Comparison of ENCODE assay signal across 14 cellular contexts in the genomic region with DNA sequence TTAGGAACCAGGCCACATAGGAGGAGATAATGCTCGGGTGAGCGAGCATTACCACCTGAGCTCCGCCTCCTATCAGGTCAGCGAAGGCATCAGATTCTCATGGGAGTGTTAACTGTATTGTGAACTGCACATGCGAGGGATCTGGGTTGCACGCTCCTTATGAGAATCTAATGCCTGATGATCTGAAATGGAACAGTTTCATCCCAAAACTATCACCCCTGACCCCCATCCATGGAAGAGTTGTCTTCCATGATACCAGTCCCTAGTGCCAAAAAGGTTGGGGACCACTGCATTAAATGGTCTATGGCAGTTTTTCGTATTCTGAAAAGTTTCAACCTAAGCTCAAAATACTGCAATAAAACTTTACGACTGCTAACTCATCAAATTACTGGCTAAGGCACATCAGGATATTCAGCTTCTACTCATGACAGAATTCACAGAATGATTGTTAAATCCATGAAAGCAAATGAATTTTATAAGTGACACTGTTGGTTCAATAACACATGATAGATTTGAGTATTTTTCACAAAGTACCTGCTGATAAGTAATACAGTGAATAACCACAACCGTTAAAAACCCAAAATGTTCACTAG. TPM values are rescaled to one million over a fixed set of nuclear protein-coding genes. Genes with fewer than 3 reads are reported as not detected.
DNase-seq lines count a peak whose midpoint lies in the region; ATAC-seq, FAIRE-seq and TF ChIP-seq lines count a peak whose summit lies in the region.
"Had no signal": no experiment of that assay in that cellular context is flagged by ENCODE, and none has a peak within 500 bp of the region (broad histone marks: within the 10 kb centered on the region; RNA-seq: fewer than 3 reads in every experiment).

No MANE protein-coding gene starts in this region.

- no peak for TF ChIP-seq CTCF in A549 (IDR thresholded peaks at IDR 0.05)
- TF ChIP-seq CTCF in HEK293 (tag by site-specific recombination; IDR thresholded peaks at IDR 0.05), result no peak
- no peak for TF ChIP-seq CTCF in K562 (IDR thresholded peaks at IDR 0.05 in 2 of 3, conservative IDR thresholded peaks at IDR 0.05 in 1 of 3; ENCODE audit: insufficient read depth in 2 of 3, low read depth in 1 of 3, low read length in 3 of 3)
- no peak for TF ChIP-seq CTCF in osteocyte (IDR thresholded peaks at IDR 0.05)

- no peak overlapping the region for H3K4me3 Mint-ChIP-seq in osteocyte (ENCODE audit: unreplicated experiment)
- no peak overlapping the region for H3K4me3 Mint-ChIP-seq in activated CD4-positive, alpha-beta T cell treated with anti-CD3 and anti-CD28 coated beads, Interleukin-2, amount 10 ng/mL, durations not matched to agents 24 days and 14 days
- H3K4me3 Mint-ChIP-seq: CD8-positive, alpha-beta T cell had no signal

- no peak overlapping the region for H3K4me2 ChIP-seq in A549
- no peak overlapping the region for H3K4me2 ChIP-seq in K562 (ENCODE audit: insufficient read depth, low read length)

- 95% methylated on average over 7 of the region's 9 CpGs for WGBS in A549 (ENCODE audit: missing lambda C conversion rate)
- 93% methylated on average over 9 of the region's 9 CpGs for whole genome bisulfite sequencing in K562 (ENCODE audit: insufficient coverage, low coverage, missing lambda C conversion rate)

- CTCF ChIA-PET in A549 (lab: Yijun Ruan, JAX), result interaction anchor here (0.9 to 1.6 kb wide), 2 partner anchors 18 to 25 kb away, joined by 3 read pairs; partner anchors contain the start of gene RNF217
- CTCF ChIA-PET in HEK293 (lab: Yijun Ruan, JAX), result interaction anchor here (0.8 to 1.1 kb wide), 2 partner anchors 11 to 126 kb away, joined by 3 to 4 read pairs; no protein-coding TSS in a partner anchor
- CTCF ChIA-PET in K562 (lab: Yijun Ruan, JAX; ENCODE audit: low intra/inter-chr PET ratio), result no interaction called here

- H3K27ac ChIP-seq in A549, result no peak overlapping the region
- no peak overlapping the region for H3K27ac ChIP-seq in HEK293 (ENCODE audit: extremely low read depth, low read depth, low read length)
- no peak overlapping the region for H3K27ac ChIP-seq in K562 (ENCODE audit: extremely low read depth, low read depth, low read length)
- H3K27ac ChIP-seq: GM23248 had no signal

- intact Hi-C loops in K562 (cut with micrococcal nuclease), result no loop called here
- intact Hi-C loops in activated CD4-positive, alpha-beta T cell treated with anti-CD3 and anti-CD28 coated beads, Interleukin-2, amount 10 ng/mL, durations not matched to agents 24 days and 14 days (cut with micrococcal nuclease), result no loop called here

- H3K27me3 ChIP-seq in K562 (ENCODE audit: control insufficient read depth in 2 of 2, insufficient read depth in 2 of 2, low read length in 2 of 2), result no peaks in the 10 kb centered on the region

- ATAC-seq in A549, result no peak
- no peak for ATAC-seq in K562
- ATAC-seq: CD8-positive, alpha-beta T cell; HCT116 had no signal

- no TSS peak for BruUV-seq in K562 (replicated peaks; lab: Mats Ljungman, UMichigan)

- in situ Hi-C loops in K562 (cut with MboI), result no loop called here

- TF ChIP-seq RAD21 in A549 (conservative IDR thresholded peaks at IDR 0.05 in 1 of 2, IDR thresholded peaks at IDR 0.05 in 1 of 2) (no peak), K562 (CRISPR knock-in tag; conservative IDR thresholded peaks at IDR 0.05 in 1 of 2, IDR thresholded peaks at IDR 0.05 in 1 of 2) (no peak)

- TF ChIP-seq EP300 in A549 (IDR thresholded peaks at IDR 0.05), result no peak
- no peak for TF ChIP-seq EP300 in K562 (IDR thresholded peaks at IDR 0.05; ENCODE audit: low read length)

- H3K27ac Mint-ChIP-seq in osteocyte (ENCODE audit: unreplicated experiment), result peak overlapping the region; percentile 90
- H3K27ac Mint-ChIP-seq in activated CD4-positive, alpha-beta T cell treated with anti-CD3 and anti-CD28 coated beads, Interleukin-2, amount 10 ng/mL, durations not matched to agents 24 days and 14 days, result no peak overlapping the region
- H3K27ac Mint-ChIP-seq: CD8-positive, alpha-beta T cell; IgD-negative memory B cell had no signal

- TF ChIP-seq POLR2A in A549 (IDR thresholded peaks at IDR 0.05; ENCODE audit: low read length) (no peak), K562 (conservative IDR thresholded peaks at IDR 0.05) (no peak)

- no peaks in the 10 kb centered on the region for H3K27me3 Mint-ChIP-seq in osteocyte (ENCODE audit: unreplicated experiment)
- H3K27me3 Mint-ChIP-seq in activated CD4-positive, alpha-beta T cell treated with anti-CD3 and anti-CD28 coated beads, Interleukin-2, amount 10 ng/mL, durations not matched to agents 24 days and 14 days, result peaks cover 2% of the 10 kb centered on the region
- H3K27me3 Mint-ChIP-seq: IgD-negative memory B cell had no signal

- H3K79me2 ChIP-seq in K562 (ENCODE audit: control insufficient read depth, insufficient read depth, low read length), result peaks cover 93% of the 10 kb centered on the region

- DNase-seq in A549 (ENCODE audit: low read depth in 1 of 2, low spot score in 1 of 2) (no peak), K562 (ENCODE audit: extremely low read depth in 1 of 4, low spot score in 3 of 4) (no peak), osteocyte (ENCODE audit: extremely low spot score, unreplicated experiment) (no peak), 8988T (no peak), epidermal melanocyte (ENCODE audit: insufficient read length, low spot score) (no peak)
- no peak for DNase-seq in activated CD4-positive, alpha-beta T cell treated with anti-CD3 and anti-CD28 coated beads, Interleukin-2, amount 10 ng/mL, durations not matched to agents 24 days and 14 days
- DNase-seq: CD8-positive, alpha-beta T cell; DMS 273 treated with DMSO at 0.1 percent for 48 hours; GM23248 had no signal

- FAIRE-seq in A549 (lab: Jason Lieb, UNC) (no peak), K562 (lab: Jason Lieb, UNC) (no peak)
- FAIRE-seq: H54 had no signal

- no peak overlapping the region for H3K9ac ChIP-seq in K562 (ENCODE audit: insufficient read depth in 1 of 2, low read depth in 2 of 2, low read length in 2 of 2)
- H3K9ac ChIP-seq: GM23248 had no signal

- no peak overlapping the region for H2AFZ ChIP-seq in K562 (ENCODE audit: low read depth, low read length)
- H2AFZ ChIP-seq: GM23248 had no signal

- peaks cover 71% of the 10 kb centered on the region for H3K4me1 Mint-ChIP-seq in osteocyte (ENCODE audit: unreplicated experiment)
- peaks cover 2% of the 10 kb centered on the region for H3K4me1 Mint-ChIP-seq in activated CD4-positive, alpha-beta T cell treated with anti-CD3 and anti-CD28 coated beads, Interleukin-2, amount 10 ng/mL, durations not matched to agents 24 days and 14 days
- H3K4me1 Mint-ChIP-seq: IgD-negative memory B cell had no signal

- H3K4me3 ChIP-seq in A549, result no peak overlapping the region
- H3K4me3 ChIP-seq in HEK293 (ENCODE audit: low read depth, low read length), result no peak overlapping the region
- no peak overlapping the region for H3K4me3 ChIP-seq in K562
- H3K4me3 ChIP-seq: GM23248 had no signal

- H3K36me3 ChIP-seq in HEK293 (ENCODE audit: control insufficient read depth in 2 of 2, insufficient read depth in 1 of 2, low read length in 2 of 2), result no peaks in the 10 kb centered on the region
- H3K36me3 ChIP-seq in K562 (ENCODE audit: control insufficient read depth, insufficient read depth, low read length), result peaks cover 36% of the 10 kb centered on the region

- POLR2A ChIA-PET in A549 (lab: Yijun Ruan, JAX) (no interaction called here), HEK293 (lab: Yijun Ruan, JAX) (interaction anchor here (1.0 kb wide), 1 partner anchor 10 kb away, joined by 3 read pairs; no protein-coding TSS in a partner anchor), K562 (lab: Yijun Ruan, JAX) (interaction anchor here (1.1 to 2.2 kb wide), 4 partner anchors 9 to 16 kb away, joined by 3 to 5 read pairs (median 4); no protein-coding TSS in a partner anchor)

- no peaks in the 10 kb centered on the region for H3K9me3 Mint-ChIP-seq in osteocyte (ENCODE audit: unreplicated experiment)
- H3K9me3 Mint-ChIP-seq in activated CD4-positive, alpha-beta T cell treated with anti-CD3 and anti-CD28 coated beads, Interleukin-2, amount 10 ng/mL, durations not matched to agents 24 days and 14 days, result no peaks in the 10 kb centered on the region
- H3K9me3 Mint-ChIP-seq: CD14-positive monocyte; CD8-positive, alpha-beta T cell had no signal

- H4K20me1 ChIP-seq in K562 (replicated peaks; ENCODE audit: control insufficient read depth, insufficient read depth, low read length), result no peaks in the 10 kb centered on the region; the same call in 1 of the 2 replicates

- peaks cover 39% of the 10 kb centered on the region for H3K4me1 ChIP-seq in A549
- H3K4me1 ChIP-seq in HEK293 (ENCODE audit: control insufficient read depth, insufficient read depth, low read length), result peaks cover 22% of the 10 kb centered on the region
- H3K4me1 ChIP-seq in K562 (replicated peaks in 1 of 2; ENCODE audit: control insufficient read depth in 2 of 2, insufficient read depth in 2 of 2, low read length in 2 of 2), result peaks cover 7 to 18% of the 10 kb centered on the region in 2 experiments

- peaks cover 10% of the 10 kb centered on the region for H3K36me3 Mint-ChIP-seq in osteocyte (ENCODE audit: unreplicated experiment)
- no peaks in the 10 kb centered on the region for H3K36me3 Mint-ChIP-seq in activated CD4-positive, alpha-beta T cell treated with anti-CD3 and anti-CD28 coated beads, Interleukin-2, amount 10 ng/mL, durations not matched to agents 24 days and 14 days (ENCODE audit: low read depth)
- H3K36me3 Mint-ChIP-seq: CD8-positive, alpha-beta T cell; IgD-negative memory B cell had no signal

- H3K9me3 ChIP-seq in A549, result no peaks in the 10 kb centered on the region
- H3K9me3 ChIP-seq in HEK293 (ENCODE audit: control insufficient read depth, insufficient read depth, low read depth, low read length), result no peaks in the 10 kb centered on the region
- H3K9me3 ChIP-seq in K562 (replicated peaks; ENCODE audit: control insufficient read depth, insufficient read depth, low read depth, low read length), result no peaks in the 10 kb centered on the region

- H3K9me1 ChIP-seq in K562 (ENCODE audit: control insufficient read depth, insufficient read depth, low read length), result no peaks in the 10 kb centered on the region

RNA-seq across cellular contexts. Expression of gene RNF217, which starts 25.9 kb away (rescaled TPM):
- 20.0 and 22.3 TPM in 2 replicates for polyA plus RNA-seq in A549 (2011; rRNA removed)
- polyA plus RNA-seq in A549 (2012; cell fraction: cytosol; rRNA removed), result 4.9 and 5.0 TPM in 2 replicates
- 3.7 and 6.1 TPM in 2 replicates for polyA plus RNA-seq in A549 (2012; cell fraction: nucleus; rRNA removed)
- 4.7 to 9.9 TPM (median 5.7 TPM) in 3 replicates for polyA plus RNA-seq in A549 (2017; fragmentation: RNase III; extraction: RNeasy Plus Mini Kit Qiagen cat#74134 plus additional on column Dnase treatment)
- 40.8 and 46.5 TPM in 2 replicates for polyA minus RNA-seq in A549 (2011; rRNA and poly(A)+ RNA removed)
- 38.7 and 108 TPM in 2 replicates for total RNA-seq in K562 (2011; cell fraction: chromatin; rRNA removed; ENCODE audit: low replicate concordance)
- total RNA-seq in K562 (2011; cell fraction: nucleolus; rRNA removed), result 21.5 and 25.4 TPM in 2 replicates
- total RNA-seq in K562 (2011; cell fraction: nucleoplasm; rRNA removed), result 49.3 and 95.0 TPM in 2 replicates
- 11.8 and 13.8 TPM in 2 replicates for total RNA-seq in K562 (2014; rRNA removed)
- 18.7 and 20.6 TPM in 2 replicates for total RNA-seq in K562 (2014; rRNA removed; fragmentation: Illumina TruSeq; extraction: Trizol)
- total RNA-seq in K562 (2015; rRNA removed; fragmentation: Illumina TruSeq; extraction: Trizol), result 14.4 TPM in 2 replicates
- 25.6 and 26.5 TPM in 2 replicates for total RNA-seq in K562 (2021)
- 20.3 and 25.0 TPM in 2 replicates for polyA plus RNA-seq in K562 (2011; rRNA removed)
- 5.9 and 15.0 TPM in 2 replicates for polyA plus RNA-seq in K562 (2011; cell fraction: cytosol; rRNA removed)
- 58.9 and 61.8 TPM in 2 replicates for polyA plus RNA-seq in K562 (2011; cell fraction: nucleus; rRNA removed)
- polyA plus RNA-seq in K562 (2012), result 5.7 and 11.9 TPM in 2 replicates
- 10.9 and 12.0 TPM in 2 replicates for polyA plus RNA-seq in K562 (2014; fragmentation: Illumina TruSeq; extraction: Trizol)
- 1 to 10 TPM; 2.9 to 4.0 TPM for polyA plus RNA-seq in K562 (2014; fragmentation: Nextera tagmentation; extraction: Ambion mirVana)
- 6.4 and 9.6 TPM in 2 replicates for polyA plus RNA-seq in K562 (2014; rRNA removed)
- polyA minus RNA-seq in K562 (2011; rRNA and poly(A)+ RNA removed), result 77.9 and 82.9 TPM in 2 replicates
- 30.2 and 36.7 TPM in 2 replicates for polyA minus RNA-seq in K562 (2011; cell fraction: cytosol; rRNA and poly(A)+ RNA removed)
- 49.7 and 70.3 TPM in 2 replicates for polyA minus RNA-seq in K562 (2011; cell fraction: nucleus; rRNA and poly(A)+ RNA removed)
- 55.2 and 75.7 TPM in 2 replicates for total RNA-seq in osteocyte
- 0.72 and 1.2 TPM in 2 replicates for total RNA-seq in activated CD4-positive, alpha-beta T cell treated with anti-CD3 and anti-CD28 coated beads, Interleukin-2, amount 10 ng/mL, durations not matched to agents 24 days and 14 days
- total RNA-seq: CD8-positive, alpha-beta T cell had no signal
- polyA plus RNA-seq: IgD-negative memory B cell had no signal
